Comparison of ENCODE assay signal across 17 cellular contexts in the genomic region with DNA sequence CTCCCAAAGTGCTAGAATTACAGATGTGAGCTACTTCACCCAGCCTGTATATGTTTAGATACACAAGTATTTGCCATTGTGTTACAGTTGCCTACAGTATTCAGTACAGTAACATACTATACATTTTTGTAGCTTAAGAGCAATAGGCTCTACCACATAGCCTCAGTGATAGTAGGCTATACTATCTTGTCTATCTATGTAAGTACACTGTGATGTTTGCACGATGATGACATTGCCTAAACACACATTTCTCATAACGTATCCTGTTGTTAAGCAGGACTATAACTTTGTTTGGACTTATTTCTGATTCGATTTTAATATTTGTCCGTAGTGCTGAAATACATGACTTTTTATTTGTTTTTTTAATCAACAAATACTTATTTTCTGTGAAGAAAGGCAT.
DNase-seq lines count a peak whose midpoint lies in the region; ATAC-seq and TF ChIP-seq lines count a peak whose summit lies in the region.
"Had no signal": no experiment of that assay in that cellular context is flagged by ENCODE, and none has a peak within 500 bp of the region (broad histone marks: within the 10 kb centered on the region; RNA-seq: fewer than 3 reads in every experiment).

No MANE protein-coding gene starts in this region.

- ATAC-seq in GM18858 (IDR thresholded peaks at IDR 0.05; ENCODE audit: unreplicated experiment), result no peak
- ATAC-seq: GM12878 had no signal

- H3K27me3 ChIP-seq in Karpas-422 (ENCODE audit: low read length) (no peaks in the 10 kb centered on the region), dorsolateral prefrontal cortex (no peaks in the 10 kb centered on the region)
- H3K27me3 ChIP-seq: BLaER1 had no signal

- H3K4me2 ChIP-seq in Karpas-422 (ENCODE audit: low read depth, low read length, poor library complexity, severe bottlenecking), result no peak overlapping the region
- H3K4me2 ChIP-seq: BLaER1 had no signal

- TF ChIP-seq CTCF in 22Rv1 (IDR thresholded peaks at IDR 0.05) (no peak), C4-2B (conservative IDR thresholded peaks at IDR 0.05) (no peak), LNCaP clone FGC (IDR thresholded peaks at IDR 0.05; ENCODE audit: control insufficient read depth, extremely low read depth, insufficient read depth) (no peak), dorsolateral prefrontal cortex (IDR thresholded peaks at IDR 0.05 in 54 of 56, conservative IDR thresholded peaks at IDR 0.05 in 2 of 56; ENCODE audit: low read depth in 1 of 56, partially characterized antibody in 56 of 56) (no peak)

- DNase-seq in LNCaP clone FGC (ENCODE audit: low read depth) (peak; percentile 84), Karpas-422 (no peak), dorsolateral prefrontal cortex (no peak)
- DNase-seq: CD4-positive, alpha-beta T cell; CD8-positive, alpha-beta memory T cell; DMS 273 treated with DMSO at 0.1 percent for 48 hours; DMS79; EL; GDM1; GOT3; HFFc6 had no signal

- intact Hi-C loops in dorsolateral prefrontal cortex (cut with DNase I), result no loop called here

- H3K27ac ChIP-seq in 22Rv1 (peak overlapping the region; percentile 53), C4-2B (peak overlapping the region; percentile 35; the same call in 1 of the 2 replicates), Karpas-422 (ENCODE audit: low read length) (no peak overlapping the region), dorsolateral prefrontal cortex (no peak overlapping the region)
- H3K27ac ChIP-seq: BLaER1 had no signal

- H3K9ac ChIP-seq in Karpas-422 (ENCODE audit: low read length), result no peak overlapping the region
- H3K9ac ChIP-seq: BLaER1 had no signal

- no peak overlapping the region for H2AFZ ChIP-seq in Karpas-422 (ENCODE audit: low read length)

- no peaks in the 10 kb centered on the region for H3K9me2 ChIP-seq in Karpas-422 (replicated peaks; ENCODE audit: insufficient read depth, low read length)

- no peaks in the 10 kb centered on the region for H4K20me1 ChIP-seq in Karpas-422 (ENCODE audit: insufficient read depth, low read depth, low read length)
- H4K20me1 ChIP-seq: BLaER1 had no signal

- H3K4me3 ChIP-seq in LNCaP clone FGC (ENCODE audit: low read depth, low read length) (no peak overlapping the region; the same call in 1 of the 2 replicates), Karpas-422 (ENCODE audit: low read length) (no peak overlapping the region), dorsolateral prefrontal cortex (no peak overlapping the region)
- H3K4me3 ChIP-seq: BLaER1, GM12878, HAP-1 had no signal

- H3K36me3 ChIP-seq in Karpas-422 (ENCODE audit: insufficient read depth, low read length), result peaks cover 31% of the 10 kb centered on the region

- H3K9me3 ChIP-seq in Karpas-422 (ENCODE audit: low read length), result no peaks in the 10 kb centered on the region
- H3K9me3 ChIP-seq: HAP-1 had no signal

- H3K4me1 ChIP-seq in Karpas-422 (ENCODE audit: low read length), result no peaks in the 10 kb centered on the region
- H3K4me1 ChIP-seq: BLaER1, HAP-1 had no signal

- no peaks in the 10 kb centered on the region for H3K79me2 ChIP-seq in Karpas-422 (ENCODE audit: low read length)

Comparison
In these comparisons a context has a peak if more than half of its experiments do, and no peak if none do; other contexts are left out.
1. H3K27ac ChIP-seq: peak in 22Rv1 (single experiment) and C4-2B (single experiment); none in Karpas-422 (single experiment) and dorsolateral prefrontal cortex (0 of 59).